8 cellular contexts compared by ENCODE assay signal in genomic region chr17:77494664-77495435, GRCh38.
DNase-seq lines count a peak whose midpoint lies in the region; ATAC-seq and TF ChIP-seq lines count a peak whose summit lies in the region.

No MANE protein-coding gene starts in this region.

- peaks cover 12% of the 10 kb centered on the region for H3K4me1 Mint-ChIP-seq in activated T-helper 2 cell treated with anti-CD3 and anti-CD28 coated beads, Interferon-gamma antibody, Interleukin-2, Interleukin-4, amounts not matched to agents 10 μg/mL and 5 μg/mL and 100 μg/mL, durations not matched to agents 14 hours and 24 hours and 36 hours (ENCODE audit: low read depth)

- DNase-seq in EH (ENCODE audit: low read depth), result peak; percentile 78
- peak; percentile 33 for DNase-seq in HS-5 (ENCODE audit: low read depth)
- DNase-seq in RPMI7951 (ENCODE audit: low read depth), result peak; percentile 58
- peak; percentile 56 for DNase-seq in activated T-helper 2 cell treated with anti-CD3 and anti-CD28 coated beads, Interferon-gamma antibody, Interleukin-2, Interleukin-4, amounts not matched to agents 10 μg/mL and 5 μg/mL and 100 μg/mL, durations not matched to agents 14 hours and 24 hours and 36 hours (ENCODE audit: low spot score)
- peak; percentile 55 to 86 for DNase-seq in foreskin fibroblast
- DNase-seq in omental fat pad (ENCODE audit: low spot score), result peak; percentile 57

- no peaks in the 10 kb centered on the region for H3K9me3 Mint-ChIP-seq in activated T-helper 2 cell treated with anti-CD3 and anti-CD28 coated beads, Interferon-gamma antibody, Interleukin-2, Interleukin-4, amounts not matched to agents 10 μg/mL and 5 μg/mL and 100 μg/mL, durations not matched to agents 14 hours and 24 hours and 36 hours

- peak overlapping the region; percentile 31 for H3K27ac Mint-ChIP-seq in activated T-helper 2 cell treated with anti-CD3 and anti-CD28 coated beads, Interferon-gamma antibody, Interleukin-2, Interleukin-4, amounts not matched to agents 10 μg/mL and 5 μg/mL and 100 μg/mL, durations not matched to agents 14 hours and 24 hours and 36 hours

- no peak overlapping the region for H3K4me3 ChIP-seq in foreskin fibroblast (ENCODE audit: low read depth in 1 of 2, low read length in 2 of 2)
- no peak overlapping the region for H3K4me3 ChIP-seq in thymus (ENCODE audit: low read length)

- no peaks in the 10 kb centered on the region for H3K27me3 Mint-ChIP-seq in activated T-helper 2 cell treated with anti-CD3 and anti-CD28 coated beads, Interferon-gamma antibody, Interleukin-2, Interleukin-4, amounts not matched to agents 10 μg/mL and 5 μg/mL and 100 μg/mL, durations not matched to agents 14 hours and 24 hours and 36 hours (ENCODE audit: low read depth)

- peaks cover 3% of the 10 kb centered on the region for H3K4me1 ChIP-seq in thymus (ENCODE audit: control insufficient read depth, insufficient read depth, low read length)

- H3K4me3 Mint-ChIP-seq in activated T-helper 2 cell treated with anti-CD3 and anti-CD28 coated beads, Interferon-gamma antibody, Interleukin-2, Interleukin-4, amounts not matched to agents 10 μg/mL and 5 μg/mL and 100 μg/mL, durations not matched to agents 14 hours and 24 hours and 36 hours (ENCODE audit: low read depth), result no peak overlapping the region

- ATAC-seq in omental fat pad (ENCODE audit: low FRiP score) (peak; percentile 79), HG02759 (IDR thresholded peaks at IDR 0.05; ENCODE audit: unreplicated experiment) (no peak)

- H3K36me3 ChIP-seq in thymus (ENCODE audit: control insufficient read depth, insufficient read depth), result peaks cover 99% of the 10 kb centered on the region

- H3K9me3 ChIP-seq in thymus (ENCODE audit: control insufficient read depth), result no peaks in the 10 kb centered on the region

- H3K27me3 ChIP-seq in thymus (ENCODE audit: control insufficient read depth, insufficient read depth), result no peaks in the 10 kb centered on the region

- 51% methylated on average over 18 of the region's 18 CpGs for WGBS in thymus

- intact Hi-C loops in activated T-helper 2 cell treated with anti-CD3 and anti-CD28 coated beads, Interferon-gamma antibody, Interleukin-2, Interleukin-4, amounts not matched to agents 10 μg/mL and 5 μg/mL and 100 μg/mL, durations not matched to agents 14 hours and 24 hours and 36 hours (cut with micrococcal nuclease), result loop anchor here (1.0 to 2.0 kb wide), 3 partner anchors 65 to 164 kb away; no protein-coding TSS in a partner anchor

- H3K36me3 Mint-ChIP-seq in activated T-helper 2 cell treated with anti-CD3 and anti-CD28 coated beads, Interferon-gamma antibody, Interleukin-2, Interleukin-4, amounts not matched to agents 10 μg/mL and 5 μg/mL and 100 μg/mL, durations not matched to agents 14 hours and 24 hours and 36 hours (ENCODE audit: low read depth), result peaks cover 43% of the 10 kb centered on the region

- H3K27ac ChIP-seq in thymus (ENCODE audit: low read depth), result peak overlapping the region; percentile 61

- TF ChIP-seq CTCF in foreskin fibroblast (IDR thresholded peaks at IDR 0.05; ENCODE audit: low read depth, low read length), result peak; percentile 93
- peak in 2 of 3 donors; percentile 91 to 94 for TF ChIP-seq CTCF in omental fat pad (IDR thresholded peaks at IDR 0.05)
